ENCODE assay signal across 1 cellular context in the genomic region with DNA sequence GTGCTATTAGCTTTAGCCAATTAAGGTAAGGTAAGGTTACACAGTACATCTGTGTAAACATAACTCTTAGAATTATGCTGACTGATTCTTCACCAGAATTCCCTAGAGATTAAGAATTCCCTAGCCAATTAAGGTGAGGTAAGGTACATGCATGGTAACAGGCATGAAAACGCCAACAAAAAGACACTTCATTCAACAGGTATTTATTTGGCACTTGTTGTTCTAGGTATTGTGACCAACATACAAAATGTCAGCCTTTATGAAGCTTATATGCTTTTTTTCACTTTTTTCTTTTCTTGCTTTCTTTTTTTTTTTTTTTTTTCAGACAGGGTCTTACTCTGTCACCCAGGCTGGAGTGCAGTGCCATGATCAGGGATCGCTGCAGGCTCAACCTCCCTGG.
TF ChIP-seq lines count a peak whose summit lies in the region.

No MANE protein-coding gene starts in this region.

TF ChIP-seq in IMR-90, 13 proteins besides CTCF, POLR2A, EP300 and RAD21 (continued from another document):
- TF ChIP-seq, protein P1, sequence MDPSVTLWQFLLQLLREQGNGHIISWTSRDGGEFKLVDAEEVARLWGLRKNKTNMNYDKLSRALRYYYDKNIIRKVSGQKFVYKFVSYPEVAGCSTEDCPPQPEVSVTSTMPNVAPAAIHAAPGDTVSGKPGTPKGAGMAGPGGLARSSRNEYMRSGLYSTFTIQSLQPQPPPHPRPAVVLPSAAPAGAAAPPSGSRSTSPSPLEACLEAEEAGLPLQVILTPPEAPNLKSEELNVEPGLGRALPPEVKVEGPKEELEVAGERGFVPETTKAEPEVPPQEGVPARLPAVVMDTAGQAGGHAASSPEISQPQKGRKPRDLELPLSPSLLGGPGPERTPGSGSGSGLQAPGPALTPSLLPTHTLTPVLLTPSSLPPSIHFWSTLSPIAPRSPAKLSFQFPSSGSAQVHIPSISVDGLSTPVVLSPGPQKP (IDR thresholded peaks at IDR 0.05; ENCODE audit: borderline replicate concordance, low read depth, low read length) = no peak
- TF ChIP-seq MAFK (IDR thresholded peaks at IDR 0.05; ENCODE audit: low read depth, low read length) (no peak), CHD1 (IDR thresholded peaks at IDR 0.05; ENCODE audit: low read depth, low read length) (no peak), SMC3 (IDR thresholded peaks at IDR 0.05; ENCODE audit: low read depth, low read length) (no peak)
